8 cellular contexts compared by ENCODE assay signal in genomic region chr1:24955161-24955560, GRCh38. TPM values are rescaled to one million over a fixed set of nuclear protein-coding genes. Genes with fewer than 3 reads are reported as not detected.
DNase-seq lines count a peak whose midpoint lies in the region; ATAC-seq, FAIRE-seq and TF ChIP-seq lines count a peak whose summit lies in the region.

No MANE protein-coding gene starts in this region.

- no peaks in the 10 kb centered on the region for H3K4me1 ChIP-seq in A549
- H3K4me1 ChIP-seq in K562 (replicated peaks in 1 of 2; ENCODE audit: control insufficient read depth in 2 of 2, insufficient read depth in 2 of 2, low read length in 2 of 2) = peaks cover 6 to 10% of the 10 kb centered on the region in 2 experiments
- H3K4me1 ChIP-seq in right cardiac atrium (ENCODE audit: control insufficient read depth, insufficient read depth, low read length) = no peaks in the 10 kb centered on the region

- H3K27ac ChIP-seq in A549 = no peak overlapping the region
- no peak overlapping the region for H3K27ac ChIP-seq in K562 (ENCODE audit: extremely low read depth, low read depth, low read length)
- H3K27ac ChIP-seq in right cardiac atrium (ENCODE audit: low read length) = no peak overlapping the region

- H3K79me2 ChIP-seq in K562 (ENCODE audit: control insufficient read depth, insufficient read depth, low read length) = no peaks in the 10 kb centered on the region

- TF ChIP-seq CTCF in A549 (IDR thresholded peaks at IDR 0.05) = no peak
- TF ChIP-seq CTCF in HFFc6 (IDR thresholded peaks at IDR 0.05) = no peak
- TF ChIP-seq CTCF in K562 (IDR thresholded peaks at IDR 0.05 in 2 of 3, conservative IDR thresholded peaks at IDR 0.05 in 1 of 3; ENCODE audit: insufficient read depth in 2 of 3, low read depth in 1 of 3, low read length in 3 of 3) = no peak

- DNase-seq in A549 (ENCODE audit: low read depth in 1 of 2, low spot score in 1 of 2) = no peak
- DNase-seq in HFFc6 = peak; percentile 88
- peak; percentile 87 for DNase-seq in T-helper 2 cell treated with Interferon-gamma antibody and Interleukin-4, amounts not matched to agents 5 μg/mL and 100 μg/mL, for 36 hours (ENCODE audit: low spot score)
- DNase-seq in K562 (ENCODE audit: extremely low read depth in 1 of 4, low spot score in 3 of 4) = no peak
- peak; percentile 55 to 73 for DNase-seq in stimulated activated CD8-positive, alpha-beta memory T cell treated with anti-CD3 and anti-CD28 coated beads, Interleukin-15, amount 100 ng/mL, for 4 hours (ENCODE audit: low read depth in 2 of 2)
- no peak for DNase-seq in NCI-H1105 treated with DMSO at 0.1 percent for 48 hours (lab: John Stamatoyannopoulos, UW)
- DNase-seq in NCI-H82 treated with DMSO at 0.1 percent for 48 hours (lab: John Stamatoyannopoulos, UW; ENCODE audit: unreplicated experiment) = no peak
- DNase-seq in right cardiac atrium = no peak

- peaks cover 2% of the 10 kb centered on the region; the same call in 1 of the 2 replicates for H3K27me3 Mint-ChIP-seq in HFFc6 (ENCODE audit: insufficient read depth)
- H3K27me3 Mint-ChIP-seq in T-helper 2 cell treated with Interferon-gamma antibody and Interleukin-4, amounts not matched to agents 5 μg/mL and 100 μg/mL, for 36 hours (ENCODE audit: low read depth) = no peaks in the 10 kb centered on the region

- POLR2A ChIA-PET in A549 (lab: Yijun Ruan, JAX) (no interaction called here), K562 (lab: Yijun Ruan, JAX) (interaction anchor here (0.7 to 1.4 kb wide), 3 partner anchors 8 to 80 kb away, joined by 3 to 4 read pairs (median 3); no protein-coding TSS in a partner anchor)

- ATAC-seq in A549 = no peak
- no peak for ATAC-seq in K562
- no peak for ATAC-seq in right cardiac atrium

- H3K4me2 ChIP-seq in A549 (no peak overlapping the region), K562 (ENCODE audit: insufficient read depth, low read length) (no peak overlapping the region)

- H3K9me3 ChIP-seq in A549 = no peaks in the 10 kb centered on the region
- no peaks in the 10 kb centered on the region for H3K9me3 ChIP-seq in K562 (replicated peaks; ENCODE audit: control insufficient read depth, insufficient read depth, low read depth, low read length)
- H3K9me3 ChIP-seq in right cardiac atrium (ENCODE audit: control insufficient read depth, low read length) = no peaks in the 10 kb centered on the region

- H3K9ac ChIP-seq in K562 (ENCODE audit: insufficient read depth in 1 of 2, low read depth in 2 of 2, low read length in 2 of 2) = no peak overlapping the region

- TF ChIP-seq POLR2A in A549 (IDR thresholded peaks at IDR 0.05; ENCODE audit: low read length) (no peak), K562 (conservative IDR thresholded peaks at IDR 0.05) (no peak)

- CTCF ChIA-PET in A549 (lab: Yijun Ruan, JAX) (interaction anchor here (1.0 to 1.6 kb wide), 2 partner anchors 22 to 45 kb away, joined by 4 read pairs; no protein-coding TSS in a partner anchor), K562 (lab: Yijun Ruan, JAX; ENCODE audit: low intra/inter-chr PET ratio) (interaction anchor here (0.5 kb wide), 1 partner anchor 855 kb away, joined by 4 read pairs; no protein-coding TSS in a partner anchor)

- no peaks in the 10 kb centered on the region for H3K36me3 Mint-ChIP-seq in HFFc6 (ENCODE audit: low read depth)
- H3K36me3 Mint-ChIP-seq in T-helper 2 cell treated with Interferon-gamma antibody and Interleukin-4, amounts not matched to agents 5 μg/mL and 100 μg/mL, for 36 hours (ENCODE audit: low read depth) = peaks cover 56% of the 10 kb centered on the region

- TF ChIP-seq EP300 in A549 (IDR thresholded peaks at IDR 0.05) (no peak), K562 (IDR thresholded peaks at IDR 0.05; ENCODE audit: low read length) (no peak)

- H3K27ac Mint-ChIP-seq in HFFc6 = peak overlapping the region; percentile 81
- peak overlapping the region; percentile 99 for H3K27ac Mint-ChIP-seq in T-helper 2 cell treated with Interferon-gamma antibody and Interleukin-4, amounts not matched to agents 5 μg/mL and 100 μg/mL, for 36 hours

- no peaks in the 10 kb centered on the region for H3K9me3 Mint-ChIP-seq in HFFc6
- no peaks in the 10 kb centered on the region for H3K9me3 Mint-ChIP-seq in T-helper 2 cell treated with Interferon-gamma antibody and Interleukin-4, amounts not matched to agents 5 μg/mL and 100 μg/mL, for 36 hours

- in situ Hi-C loops in K562 (cut with MboI) = no loop called here

- no peak for FAIRE-seq in A549 (lab: Jason Lieb, UNC)
- FAIRE-seq in K562 (lab: Jason Lieb, UNC) = peak; percentile 37

- H2AFZ ChIP-seq in K562 (ENCODE audit: low read depth, low read length) = no peak overlapping the region

- BruUV-seq in K562 (replicated peaks; lab: Mats Ljungman, UMichigan) = no TSS peak

- peak overlapping the region; percentile 26 for H3K4me3 Mint-ChIP-seq in HFFc6
- peak overlapping the region; percentile 86 for H3K4me3 Mint-ChIP-seq in T-helper 2 cell treated with Interferon-gamma antibody and Interleukin-4, amounts not matched to agents 5 μg/mL and 100 μg/mL, for 36 hours

- intact Hi-C loops in K562 (cut with micrococcal nuclease) (no loop called here), right cardiac atrium (cut with DNase I) (no loop called here)

- H3K27me3 ChIP-seq in K562 (ENCODE audit: control insufficient read depth in 2 of 2, insufficient read depth in 2 of 2, low read length in 2 of 2) (peaks cover 0 to 10% of the 10 kb centered on the region in 2 experiments; a peak in 1 of 5 replicates), right cardiac atrium (ENCODE audit: control insufficient read depth, insufficient read depth) (no peaks in the 10 kb centered on the region)

- H3K4me1 Mint-ChIP-seq in HFFc6 (ENCODE audit: low read depth) = peaks cover 60% of the 10 kb centered on the region
- peaks cover 81% of the 10 kb centered on the region for H3K4me1 Mint-ChIP-seq in T-helper 2 cell treated with Interferon-gamma antibody and Interleukin-4, amounts not matched to agents 5 μg/mL and 100 μg/mL, for 36 hours (ENCODE audit: low read depth)

- H3K9me1 ChIP-seq in K562 (ENCODE audit: control insufficient read depth, insufficient read depth, low read length) = no peaks in the 10 kb centered on the region

- WGBS in A549 (ENCODE audit: missing lambda C conversion rate) = 58% methylated on average over 5 of the region's 5 CpGs
- WGBS in K562 (ENCODE audit: insufficient coverage, low coverage, missing lambda C conversion rate) = 20% methylated on average over 5 of the region's 5 CpGs
- WGBS in right cardiac atrium = 74% methylated on average over 5 of the region's 5 CpGs

- no peak overlapping the region for H3K4me3 ChIP-seq in A549
- no peak overlapping the region for H3K4me3 ChIP-seq in K562
- H3K4me3 ChIP-seq in right cardiac atrium (ENCODE audit: low read length) = no peak overlapping the region

- no peaks in the 10 kb centered on the region for H3K36me3 ChIP-seq in K562 (ENCODE audit: control insufficient read depth, insufficient read depth, low read length)

- no peaks in the 10 kb centered on the region for H4K20me1 ChIP-seq in K562 (replicated peaks; ENCODE audit: control insufficient read depth, insufficient read depth, low read length)

- TF ChIP-seq RAD21 in A549 (conservative IDR thresholded peaks at IDR 0.05 in 1 of 2, IDR thresholded peaks at IDR 0.05 in 1 of 2) (no peak), K562 (CRISPR knock-in tag; conservative IDR thresholded peaks at IDR 0.05 in 1 of 2, IDR thresholded peaks at IDR 0.05 in 1 of 2) (no peak)

TF ChIP-seq in A549, 52 proteins besides CTCF, POLR2A, EP300 and RAD21:
- TF ChIP-seq ZFP36 (IDR thresholded peaks at IDR 0.05; ENCODE audit: borderline replicate concordance, partially characterized antibody) (peak; percentile 35), RFX5 (IDR thresholded peaks at IDR 0.05) (no peak)

TF ChIP-seq in K562, 482 proteins besides CTCF, POLR2A, EP300 and RAD21 (continues in another document):
- no peak for TF ChIP-seq MTA3 (IDR thresholded peaks at IDR 0.05; ENCODE audit: borderline replicate concordance)
- no peak for TF ChIP-seq HNRNPUL1 (IDR thresholded peaks at IDR 0.05; ENCODE audit: low read length)
- no peak for TF ChIP-seq SNAPC5 (CRISPR knock-in tag; IDR thresholded peaks at IDR 0.05)
- no peak for TF ChIP-seq NR3C1 (CRISPR knock-in tag; IDR thresholded peaks at IDR 0.05)
- TF ChIP-seq RCOR1 (IDR thresholded peaks at IDR 0.05; ENCODE audit: borderline replicate concordance in 1 of 2, low read depth in 2 of 2, low read length in 2 of 2) = 0 out of 4 replicates have a peak, but pooled peaks of 1 of the 2 experiments have one; percentile 11
- peak; percentile 98 for TF ChIP-seq ZFP36 (IDR thresholded peaks at IDR 0.05; ENCODE audit: low read depth, low read length, partially characterized antibody)
- no peak for TF ChIP-seq KAT2B (IDR thresholded peaks at IDR 0.05; ENCODE audit: low read depth, low read length)

RNA-seq across cellular contexts. Expression of gene RUNX3, which starts 25.1 kb away (rescaled TPM):
- polyA plus RNA-seq in A549 (2011; rRNA removed) (1.4 and 2.6 TPM in 2 replicates), A549 (2017; fragmentation: RNase III; extraction: RNeasy Plus Mini Kit Qiagen cat#74134 plus additional on column Dnase treatment) (3.2 to 4.0 TPM (median 3.7 TPM) in 3 replicates), K562 (2011; rRNA removed) (0.03 TPM in 2 replicates), K562 (2014; fragmentation: Illumina TruSeq; extraction: Trizol) (0.19 and 0.39 TPM in 2 replicates), K562 (2014; fragmentation: Nextera tagmentation; extraction: Ambion mirVana) (under 1 TPM; 0.01 to 0.04 TPM), K562 (2014; rRNA removed) (0.29 and 0.62 TPM in 2 replicates), right cardiac atrium (0.34 TPM)
- 2.7 and 4.9 TPM in 2 replicates for polyA plus RNA-seq in A549 (2012; cell fraction: cytosol; rRNA removed)
- polyA plus RNA-seq in A549 (2012; cell fraction: nucleus; rRNA removed) = 2.6 and 3.6 TPM in 2 replicates
- 0.95 and 5.9 TPM in 2 replicates for polyA minus RNA-seq in A549 (2011; rRNA and poly(A)+ RNA removed)
- total RNA-seq in HFFc6 (2021; fragmentation: NEBNext Ultra II Directional; extraction: Animal tissue kit (Norgen Biotek cat#: 25700)) = not detected
- 0.21 TPM in 1 of 2 replicates, not detected in the other for total RNA-seq in K562 (2011; cell fraction: chromatin; rRNA removed; ENCODE audit: low replicate concordance)
- total RNA-seq in K562 (2011; cell fraction: nucleolus; rRNA removed) = 0.13 TPM in 1 of 2 replicates, not detected in the other
- total RNA-seq in K562 (2011; cell fraction: nucleoplasm; rRNA removed) = not detected in 2 replicates
- total RNA-seq in K562 (2014; rRNA removed) (0.09 and 0.16 TPM in 2 replicates), K562 (2014; rRNA removed; fragmentation: Illumina TruSeq; extraction: Trizol) (0.03 and 0.04 TPM in 2 replicates), K562 (2015; rRNA removed; fragmentation: Illumina TruSeq; extraction: Trizol) (0.11 and 0.22 TPM in 2 replicates), K562 (2021) (0.64 and 1.1 TPM in 2 replicates), right cardiac atrium (1 to 10 TPM in 2 of 4 donors, under 1 TPM in 2; 0.79 to 1.8 (median 0.96) TPM)
- polyA plus RNA-seq in K562 (2011; cell fraction: cytosol; rRNA removed) = 0.03 TPM in 1 of 2 replicates, not detected in the other
- 0.18 TPM in 1 of 2 replicates, not detected in the other for polyA plus RNA-seq in K562 (2011; cell fraction: nucleus; rRNA removed)
- polyA plus RNA-seq in K562 (2012) = 0.36 and 0.46 TPM in 2 replicates
- not detected in 2 replicates for polyA minus RNA-seq in K562 (2011; rRNA and poly(A)+ RNA removed)
- polyA minus RNA-seq in K562 (2011; cell fraction: cytosol; rRNA and poly(A)+ RNA removed) = not detected in 2 replicates
- polyA minus RNA-seq in K562 (2011; cell fraction: nucleus; rRNA and poly(A)+ RNA removed) = not detected in 2 replicates

Comparison
In these comparisons a context has a peak if more than half of its experiments do, and no peak if none do; other contexts are left out.
1. DNase-seq: peak in HFFc6 (single experiment), T-helper 2 cell treated with Interferon-gamma antibody and Interleukin-4, amounts not matched to agents 5 μg/mL and 100 μg/mL, for 36 hours (single experiment) and stimulated activated CD8-positive, alpha-beta memory T cell treated with anti-CD3 and anti-CD28 coated beads, Interleukin-15, amount 100 ng/mL, for 4 hours (2 of 2); none in A549 (0 of 2), K562 (0 of 4), NCI-H1105 treated with DMSO at 0.1 percent for 48 hours (single experiment), NCI-H82 treated with DMSO at 0.1 percent for 48 hours (single experiment) and right cardiac atrium (0 of 3).
2. Of the 35 proteins assayed by ChIP-seq in both K562 and A549: peak only in K562: none; only in A549: none; in both: ZFP36; in neither: 33; mixed calls (peak in some experiments, not most) for 1.